ENCODE assay signal across 8 cellular contexts in genomic region chr11:9664276-9665171, GRCh38. TPM values are rescaled to one million over a fixed set of nuclear protein-coding genes. Genes with fewer than 3 reads are reported as not detected.
DNase-seq lines count a peak whose midpoint lies in the region; ATAC-seq and TF ChIP-seq lines count a peak whose summit lies in the region.

No MANE protein-coding gene starts in this region.

- intact Hi-C loops in heart left ventricle (cut with DNase I): loop anchor here in 5 of 10 donors (1.0 to 10.0 kb wide), 4 partner anchors 50 to 53 kb away; no protein-coding TSS in a partner anchor
- intact Hi-C loops in psoas muscle (cut with DNase I): loop anchor here in 1 of 2 donors (5.0 kb wide), 1 partner anchor 52 kb away; no protein-coding TSS in a partner anchor

- no peaks in the 10 kb centered on the region for H3K27me3 ChIP-seq in adipocyte (replicated peaks; ENCODE audit: control insufficient read depth, insufficient read depth, low read length)
- H3K27me3 ChIP-seq in heart left ventricle: no peaks in the 10 kb centered on the region
- H3K27me3 ChIP-seq in psoas muscle (ENCODE audit: insufficient read depth in 3 of 3, low read length in 2 of 3): peaks cover 0 to 18% (median 6%) of the 10 kb centered on the region in 3 donors

- H3K9ac ChIP-seq in adipocyte (ENCODE audit: low read length): peak overlapping the region; percentile 94

- peak; percentile 43 for ATAC-seq in GM18511 (IDR thresholded peaks at IDR 0.05; ENCODE audit: unreplicated experiment)
- ATAC-seq in HG02938 (IDR thresholded peaks at IDR 0.05; ENCODE audit: unreplicated experiment): peak; percentile 34
- peak; percentile 39 to 77 (median 64) for ATAC-seq in heart left ventricle
- peak; percentile 61 to 67 (median 65) for ATAC-seq in psoas muscle

- H3K36me3 ChIP-seq in adipocyte (ENCODE audit: control insufficient read depth, insufficient read depth, low read length, severe bottlenecking) (no peaks in the 10 kb centered on the region), heart left ventricle (no peaks in the 10 kb centered on the region), psoas muscle (ENCODE audit: insufficient read depth in 1 of 2, low read depth in 1 of 2) (no peaks in the 10 kb centered on the region)

- H3K9me3 ChIP-seq in adipocyte (ENCODE audit: control insufficient read depth, low read length): peaks cover 10% of the 10 kb centered on the region
- peaks cover 0 to 17% (median 12%) of the 10 kb centered on the region in 12 donors for H3K9me3 ChIP-seq in heart left ventricle
- peaks cover 11% of the 10 kb centered on the region for H3K9me3 ChIP-seq in psoas muscle

- H3K4me3 ChIP-seq in adipocyte (ENCODE audit: low read length) (peak overlapping the region; percentile 99), heart left ventricle (peak overlapping the region; percentile 74 to 99 (median 94)), psoas muscle (peak overlapping the region; percentile 83)

- no peak for TF ChIP-seq POLR2A in heart left ventricle (IDR thresholded peaks at IDR 0.05)

- H3K27ac ChIP-seq in heart left ventricle (peak overlapping the region; percentile 87 to 98 (median 94)), psoas muscle (peak overlapping the region; percentile 81)

- DNase-seq in Ammon's horn (ENCODE audit: low spot score): peak; percentile 24
- DNase-seq in NCI-H69 (lab: John Stamatoyannopoulos, UW): peak; percentile 65
- DNase-seq in adipocyte (ENCODE audit: low read depth): peak; percentile 70
- peak; percentile 50 to 71 (median 53) for DNase-seq in heart left ventricle
- DNase-seq in psoas muscle: peak; percentile 58 to 59
- no peak for DNase-seq in mesenteric fat pad (ENCODE audit: low spot score)

- 1 to 7% (median 2%) methylated on average over 23 to 43 of the region's 43 CpGs for WGBS in heart left ventricle, 4 donors
- WGBS in psoas muscle, 3 donors: 4 to 7% (median 6%) methylated on average over 39 to 43 of the region's 43 CpGs

- peaks cover 6% of the 10 kb centered on the region for H3K4me1 ChIP-seq in adipocyte (ENCODE audit: control insufficient read depth, insufficient read depth, low read length)
- peaks cover 0 to 45% (median 5%) of the 10 kb centered on the region in 12 donors for H3K4me1 ChIP-seq in heart left ventricle
- H3K4me1 ChIP-seq in psoas muscle: no peaks in the 10 kb centered on the region

- TF ChIP-seq CTCF in heart left ventricle (IDR thresholded peaks at IDR 0.05) (no peak), psoas muscle (IDR thresholded peaks at IDR 0.05) (no peak)

RNA-seq across cellular contexts. Expression of gene SWAP70, which starts 0.6 kb away (rescaled TPM):
- 10 to 100 TPM; 16.7 to 38.5 (median 24.0) TPM for total RNA-seq in heart left ventricle
- polyA plus RNA-seq in heart left ventricle: 10 to 100 TPM in 1 of 2 donors, 1 to 10 TPM in 1; 6.0 to 18.9 TPM
- total RNA-seq in psoas muscle: 10 to 100 TPM in 2 of 4 donors, 1 to 10 TPM in 2; 8.2 to 13.3 (median 11.0) TPM
- polyA plus RNA-seq in psoas muscle: 1 to 10 TPM; 4.3 to 5.2 (median 4.5) TPM
- total RNA-seq in mesenteric fat pad: 81.9 TPM
